20 cellular contexts compared by ENCODE assay signal in genomic region chr21:14056771-14057191, GRCh38.
"Had no signal": no experiment of that assay in that cellular context is flagged by ENCODE, and none has a peak within 500 bp of the region (broad histone marks: within the 10 kb centered on the region; RNA-seq: fewer than 3 reads in every experiment).

No MANE protein-coding gene starts in this region.

- H3K27me3 Mint-ChIP-seq: activated naive CD8-positive, alpha-beta T cell treated with anti-CD3 and anti-CD28 coated beads for 36 hours; dendritic cell treated with granulocyte-macrophage colony-stimulating factor and Interleukin-4, amounts not matched to agents 40 ng/mL and 50 ng/mL, for 4 days; naive thymus-derived CD4-positive, alpha-beta T cell had no signal

- H3K36me3 ChIP-seq: cardiac muscle cell, ovary, suprapubic skin, transverse colon had no signal

- H3K4me1 Mint-ChIP-seq: activated naive CD8-positive, alpha-beta T cell treated with anti-CD3 and anti-CD28 coated beads for 36 hours had no signal

- H3K4me3 Mint-ChIP-seq: activated naive CD8-positive, alpha-beta T cell treated with anti-CD3 and anti-CD28 coated beads for 36 hours; activated T-helper 1 cell treated with anti-CD3 and anti-CD28 coated beads, Interleukin-12 subunit alpha, Interleukin-12 subunit beta, Interleukin-2, Interleukin-4 antibody, amounts not matched to agents 30 ng/mL and 10 ng/mL and 1 ng/mL, durations not matched to agents 14 hours and 24 hours and 36 hours; dendritic cell treated with granulocyte-macrophage colony-stimulating factor and Interleukin-4, amounts not matched to agents 40 ng/mL and 50 ng/mL, for 4 days; naive thymus-derived CD4-positive, alpha-beta T cell had no signal

- H3K9me3 ChIP-seq: ovary, suprapubic skin, transverse colon had no signal

- H3K27me3 ChIP-seq: cardiac muscle cell, foreskin keratinocyte, ovary, suprapubic skin, transverse colon had no signal

- ATAC-seq: activated CD4-positive, CD25-positive, alpha-beta regulatory T cell treated with anti-CD3 and anti-CD28 coated beads, Interleukin-2, amount 50 U/mL, for 24 hours; foreskin keratinocyte; left lobe of liver; naive thymus-derived CD4-positive, alpha-beta T cell had no signal

- FAIRE-seq: keratinocyte had no signal

- H3K4me1 ChIP-seq: foreskin keratinocyte, suprapubic skin, transverse colon had no signal

- H3K27ac ChIP-seq: cardiac muscle cell, foreskin keratinocyte, ovary, suprapubic skin, transverse colon had no signal

- DNase-seq: activated CD4-positive, alpha-beta T cell treated with anti-CD3 and anti-CD28 coated beads, Interleukin-2, amount 50 U/mL, for 1 hour; activated gamma-delta T cell treated with Interleukin-2 at 50 U/mL for 16 hours; activated naive CD8-positive, alpha-beta T cell treated with anti-CD3 and anti-CD28 coated beads for 36 hours; activated T-cell treated with anti-CD3 and anti-CD28 coated beads for 4 hours; amniotic stem cell; effector CD8-positive, alpha-beta T cell; foreskin keratinocyte; naive thymus-derived CD4-positive, alpha-beta T cell; ovary; stimulated activated CD8-positive, alpha-beta memory T cell treated with anti-CD3 and anti-CD28 coated beads, Interleukin-4, amount 100 ng/mL, for 48 hours; stimulated activated naive CD4-positive, alpha-beta T cell treated with Interleukin-2 at 50 U/mL for 16 hours; T-helper 1 cell; transverse colon had no signal

- H3K4me3 ChIP-seq: cardiac muscle cell, ovary, suprapubic skin, transverse colon had no signal

- H3K9me3 Mint-ChIP-seq: activated naive CD8-positive, alpha-beta T cell treated with anti-CD3 and anti-CD28 coated beads for 36 hours; activated T-helper 1 cell treated with anti-CD3 and anti-CD28 coated beads, Interleukin-12 subunit alpha, Interleukin-12 subunit beta, Interleukin-2, Interleukin-4 antibody, amounts not matched to agents 30 ng/mL and 10 ng/mL and 1 ng/mL, durations not matched to agents 14 hours and 24 hours and 36 hours had no signal

- H3K27ac Mint-ChIP-seq: activated naive CD8-positive, alpha-beta T cell treated with anti-CD3 and anti-CD28 coated beads for 36 hours; activated T-helper 1 cell treated with anti-CD3 and anti-CD28 coated beads, Interleukin-12 subunit alpha, Interleukin-12 subunit beta, Interleukin-2, Interleukin-4 antibody, amounts not matched to agents 30 ng/mL and 10 ng/mL and 1 ng/mL, durations not matched to agents 14 hours and 24 hours and 36 hours; dendritic cell treated with granulocyte-macrophage colony-stimulating factor and Interleukin-4, amounts not matched to agents 40 ng/mL and 50 ng/mL, for 4 days had no signal
